ENCODE assay signal across 14 cellular contexts in the genomic region with DNA sequence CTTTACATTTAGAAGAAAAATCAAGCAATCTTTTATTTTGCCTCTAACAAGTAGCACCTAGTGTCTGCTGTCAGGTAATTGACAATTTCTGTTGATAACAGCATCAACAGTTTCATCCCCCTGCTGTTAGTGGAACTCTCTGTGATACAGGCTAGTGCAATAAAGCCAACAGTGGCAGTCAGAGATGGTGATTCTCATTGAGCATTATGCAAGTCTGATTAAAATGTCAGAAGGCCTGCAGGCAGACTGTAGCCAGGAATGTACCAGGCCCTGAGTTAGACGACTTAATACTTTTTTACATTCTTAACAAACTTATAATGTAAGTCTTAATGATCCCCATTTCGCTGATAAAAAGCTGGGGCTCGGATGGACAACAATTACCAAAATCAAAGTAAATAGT.
"Had no signal": no experiment of that assay in that cellular context is flagged by ENCODE, and none has a peak within 500 bp of the region (broad histone marks: within the 10 kb centered on the region; RNA-seq: fewer than 3 reads in every experiment).

No MANE protein-coding gene starts in this region.

- H3K27me3 ChIP-seq: foreskin keratinocyte, right atrium auricular region, thyroid gland had no signal

- H3K4me1 ChIP-seq: parathyroid adenoma, right atrium auricular region, thyroid gland had no signal

- H3K4me3 ChIP-seq: right atrium auricular region, skin epidermis, thyroid gland had no signal

- H3K9me3 ChIP-seq: right atrium auricular region, thyroid gland had no signal

- DNase-seq: activated CD4-positive, CD25-positive, alpha-beta regulatory T cell treated with anti-CD3 and anti-CD28 coated beads, Interleukin-2, amount 50 U/mL, for 72 hours; activated CD8-positive, alpha-beta memory T cell treated with anti-CD3 and anti-CD28 coated beads, Interleukin-2, amount 50 U/mL, for 4 hours; activated CD8-positive, alpha-beta T cell treated with anti-CD3 and anti-CD28 coated beads for 36 hours; activated naive CD8-positive, alpha-beta T cell treated with anti-CD3 and anti-CD28 coated beads for 36 hours; aorta; foreskin keratinocyte; immature natural killer cell; stimulated activated CD4-positive, alpha-beta T cell treated with anti-CD3 and anti-CD28 coated beads, Interleukin-4, amount 100 ng/mL, for 4 hours; stimulated activated naive CD8-positive, alpha-beta T cell treated with anti-CD3 and anti-CD28 coated beads, Interleukin-15, amount 100 ng/mL, for 72 hours; T-helper 9 cell; thyroid gland had no signal

- ATAC-seq: activated CD8-positive, alpha-beta T cell treated with anti-CD3 and anti-CD28 coated beads for 36 hours; foreskin keratinocyte; stimulated activated naive CD8-positive, alpha-beta T cell treated with anti-CD3 and anti-CD28 coated beads, Interleukin-15, amount 100 ng/mL, for 72 hours had no signal
